In genomic region chr22:16866167-16866566, GRCh38 we compare ENCODE assay signal across 16 cellular contexts. TPM values are rescaled to one million over a fixed set of nuclear protein-coding genes. Genes with fewer than 3 reads are reported as not detected.
DNase-seq lines count a peak whose midpoint lies in the region; TF ChIP-seq lines count a peak whose summit lies in the region.
"Had no signal": no experiment of that assay in that cellular context is flagged by ENCODE, and none has a peak within 500 bp of the region (broad histone marks: within the 10 kb centered on the region; RNA-seq: fewer than 3 reads in every experiment).

No MANE protein-coding gene starts in this region.

- H3K9me3 ChIP-seq in GM23248 (ENCODE audit: low read depth): no peaks in the 10 kb centered on the region
- H3K9me3 ChIP-seq in subcutaneous abdominal adipose tissue (ENCODE audit: control insufficient read depth in 5 of 5, low read length in 5 of 5): peaks cover 0 to 5% (median 0%) of the 10 kb centered on the region in 5 donors
- H3K9me3 ChIP-seq: HAP-1, SJSA1 had no signal

- H3F3A ChIP-seq in GM23248 (ENCODE audit: insufficient read depth): no peaks in the 10 kb centered on the region

- no peak overlapping the region for H3K4me2 ChIP-seq in GM23248 (ENCODE audit: unreplicated experiment)

- no peak overlapping the region for H3K9ac ChIP-seq in GM23248
- no peak overlapping the region for H3K9ac ChIP-seq in subcutaneous abdominal adipose tissue (ENCODE audit: low read length in 5 of 5)

- TF ChIP-seq CTCF in fibroblast of mammary gland (conservative IDR thresholded peaks at IDR 0.05; ENCODE audit: control insufficient read depth, insufficient read depth, low read depth, low read length): no peak

- H3K4me1 ChIP-seq in GM23248 (ENCODE audit: insufficient read depth) (peaks cover 7% of the 10 kb centered on the region), subcutaneous abdominal adipose tissue (ENCODE audit: control insufficient read depth in 5 of 5, insufficient read depth in 5 of 5, low read length in 5 of 5) (peaks cover 0 to 9% (median 0%) of the 10 kb centered on the region in 5 donors)
- H3K4me1 ChIP-seq: HAP-1, SJSA1 had no signal

- no peaks in the 10 kb centered on the region for H3K9me2 ChIP-seq in GM23248 (ENCODE audit: insufficient read depth)

- WGBS in GM23248 (ENCODE audit: low coverage in 1 of 2, low lambda C conversion rate in 2 of 2, missing lambda C conversion rate in 2 of 2), 2 experiments: 54 to 60% methylated on average over 3 of the region's 3 CpGs

- H2AFZ ChIP-seq in GM23248: no peak overlapping the region

- no peaks in the 10 kb centered on the region for H3K27me3 ChIP-seq in GM23248 (replicated peaks; ENCODE audit: insufficient read depth)
- no peaks in the 10 kb centered on the region for H3K27me3 ChIP-seq in subcutaneous abdominal adipose tissue (ENCODE audit: control insufficient read depth in 5 of 5, insufficient read depth in 4 of 5, low read length in 5 of 5)
- H3K27me3 ChIP-seq: SJSA1 had no signal

- peak; percentile 43 for DNase-seq in GM23248
- peak; percentile 21 for DNase-seq in OCI-M1 (lab: John Stamatoyannopoulos, UW)
- peak; percentile 91 for DNase-seq in fibroblast of mammary gland (ENCODE audit: low read depth)
- DNase-seq in GM03348 (ENCODE audit: low spot score): no peak
- no peak for DNase-seq in NCI-H1694 (lab: John Stamatoyannopoulos, UW)
- DNase-seq in SKM-1 treated with dmso at 0.1 percent for 144 hours (lab: John Stamatoyannopoulos, UW; ENCODE audit: unreplicated experiment): no peak
- DNase-seq: DMS53, NCI-H1105 treated with DMSO at 0.1 percent for 48 hours, NCI-H2029, NCI-H2171 treated with DMSO at 0.1 percent for 48 hours, NCI-H524 had no signal

- no peak overlapping the region for H3K4me3 ChIP-seq in GM23248
- no peak overlapping the region for H3K4me3 ChIP-seq in fibroblast of mammary gland (ENCODE audit: control insufficient read depth, low read depth, low read length)
- H3K4me3 ChIP-seq in subcutaneous abdominal adipose tissue (ENCODE audit: low read depth in 1 of 5, low read length in 5 of 5): no peak overlapping the region
- H3K4me3 ChIP-seq: HAP-1, K562, SJSA1 had no signal

- in situ Hi-C loops in GM23248 (cut with MboI): no loop called here

- no peaks in the 10 kb centered on the region for H3K79me2 ChIP-seq in GM23248 (ENCODE audit: insufficient read depth)

- no peaks in the 10 kb centered on the region for H4K20me1 ChIP-seq in GM23248 (ENCODE audit: insufficient read depth)

- H3K36me3 ChIP-seq in GM23248 (ENCODE audit: low read depth) (no peaks in the 10 kb centered on the region), subcutaneous abdominal adipose tissue (ENCODE audit: control insufficient read depth in 5 of 5, insufficient read depth in 5 of 5, low read length in 5 of 5) (no peaks in the 10 kb centered on the region)
- H3K36me3 ChIP-seq: HAP-1, SJSA1 had no signal

- H3K27ac ChIP-seq in GM23248: no peak overlapping the region
- H3K27ac ChIP-seq in subcutaneous abdominal adipose tissue (ENCODE audit: low read depth, low read length): peak overlapping the region; percentile 41
- H3K27ac ChIP-seq: C4-2B, SJSA1 had no signal

RNA-seq across cellular contexts. Expression of gene XKR3, which starts 41.0 kb away (rescaled TPM):
- total RNA-seq in GM23248 (2014; rRNA removed; shearing (Covaris generic)): not detected in 2 replicates
- not detected in 2 replicates for polyA plus RNA-seq in GM23248 (2016; fragmentation: Nextera tagmentation; extraction: Ambion mirVana)
- total RNA-seq: SJSA1 had no signal

Comparison
In these comparisons a context has a peak if more than half of its experiments do, and no peak if none do; other contexts are left out.
1. DNase-seq: peak in GM23248 (single experiment), OCI-M1 (single experiment) and fibroblast of mammary gland (single experiment); none in GM03348 (single experiment), NCI-H1694 (single experiment) and SKM-1 treated with dmso at 0.1 percent for 144 hours (single experiment).